In genomic region chr13:27593267-27593666, GRCh38 we compare ENCODE assay signal across 21 cellular contexts. TPM values are rescaled to one million over a fixed set of nuclear protein-coding genes. Genes with fewer than 3 reads are reported as not detected.
DNase-seq lines count a peak whose midpoint lies in the region; ATAC-seq and TF ChIP-seq lines count a peak whose summit lies in the region.
"Had no signal": no experiment of that assay in that cellular context is flagged by ENCODE, and none has a peak within 500 bp of the region (broad histone marks: within the 10 kb centered on the region; RNA-seq: fewer than 3 reads in every experiment).

No MANE protein-coding gene starts in this region.

- POLR2A ChIA-PET in activated CD8-positive, alpha-beta T cell treated with anti-CD3 and anti-CD28 coated beads for 36 hours (lab: Charles Lee) = no interaction called here
- POLR2A ChIA-PET in activated CD8-positive, alpha-beta T cell treated with anti-CD3 and anti-CD28 coated beads, Interleukin-2, amount 10 ng/mL, durations not matched to agents 7 days and 5 days (lab: Charles Lee) = no interaction called here

- no peak overlapping the region for H3K27ac ChIP-seq in testis
- H3K27ac ChIP-seq: BLaER1, breast epithelium, coronary artery, upper lobe of right lung had no signal

- CTCF ChIA-PET in activated CD8-positive, alpha-beta T cell treated with anti-CD3 and anti-CD28 coated beads for 36 hours (lab: Charles Lee) = no interaction called here
- CTCF ChIA-PET in activated CD8-positive, alpha-beta T cell treated with anti-CD3 and anti-CD28 coated beads, Interleukin-2, amount 10 ng/mL, durations not matched to agents 7 days and 5 days (lab: Charles Lee) = no interaction called here

- WGBS in testis, 2 donors = 67 to 68% methylated on average over 3 of the region's 3 CpGs

- no peaks in the 10 kb centered on the region for H3K9me3 ChIP-seq in testis
- H3K9me3 ChIP-seq: breast epithelium, Caco-2, upper lobe of right lung had no signal

- no peak for TF ChIP-seq POLR2A in testis (IDR thresholded peaks at IDR 0.05)

- no peak overlapping the region for H3K4me3 ChIP-seq in testis
- H3K4me3 ChIP-seq: BLaER1, breast epithelium, coronary artery, smooth muscle cell, upper lobe of right lung had no signal

- no peak for TF ChIP-seq CTCF in activated CD8-positive, alpha-beta T cell treated with anti-CD3 and anti-CD28 coated beads for 36 hours (IDR thresholded peaks at IDR 0.05)
- TF ChIP-seq CTCF in testis (IDR thresholded peaks at IDR 0.05) = no peak

- no peaks in the 10 kb centered on the region for H3K36me3 Mint-ChIP-seq in activated CD8-positive, alpha-beta T cell treated with anti-CD3 and anti-CD28 coated beads for 36 hours (ENCODE audit: low read depth)
- H3K36me3 Mint-ChIP-seq in activated CD8-positive, alpha-beta T cell treated with anti-CD3 and anti-CD28 coated beads, Interleukin-2, amount 10 ng/mL, durations not matched to agents 7 days and 5 days (ENCODE audit: low read depth) = no peaks in the 10 kb centered on the region
- H3K36me3 Mint-ChIP-seq in stimulated activated naive B cell treated with anti-CD40 and anti-IgM and Interleukin-4, amounts not matched to agents 10 μg/mL and 1 μg/mL and 100 μg/mL, for 72 hours = peaks cover 0 to 2% of the 10 kb centered on the region in 2 donors

- H3K27me3 Mint-ChIP-seq in activated CD8-positive, alpha-beta T cell treated with anti-CD3 and anti-CD28 coated beads for 36 hours = no peaks in the 10 kb centered on the region
- H3K27me3 Mint-ChIP-seq in activated CD8-positive, alpha-beta T cell treated with anti-CD3 and anti-CD28 coated beads, Interleukin-2, amount 10 ng/mL, durations not matched to agents 7 days and 5 days (ENCODE audit: low read depth) = no peaks in the 10 kb centered on the region
- no peaks in the 10 kb centered on the region for H3K27me3 Mint-ChIP-seq in stimulated activated naive B cell treated with anti-CD40 and anti-IgM and Interleukin-4, amounts not matched to agents 10 μg/mL and 1 μg/mL and 100 μg/mL, for 72 hours

- intact Hi-C loops in activated CD8-positive, alpha-beta T cell treated with anti-CD3 and anti-CD28 coated beads for 36 hours (cut with micrococcal nuclease) = no loop called here
- intact Hi-C loops in testis (cut with DNase I; ENCODE audit: low total_unique reads) = no loop called here

- H3K27ac Mint-ChIP-seq in activated CD8-positive, alpha-beta T cell treated with anti-CD3 and anti-CD28 coated beads for 36 hours = no peak overlapping the region
- H3K27ac Mint-ChIP-seq in activated CD8-positive, alpha-beta T cell treated with anti-CD3 and anti-CD28 coated beads, Interleukin-2, amount 10 ng/mL, durations not matched to agents 7 days and 5 days = no peak overlapping the region
- no peak overlapping the region for H3K27ac Mint-ChIP-seq in stimulated activated naive B cell treated with anti-CD40 and anti-IgM and Interleukin-4, amounts not matched to agents 10 μg/mL and 1 μg/mL and 100 μg/mL, for 72 hours
- H3K27ac Mint-ChIP-seq: activated T-helper 1 cell treated with anti-CD3 and anti-CD28 coated beads, Interleukin-12 subunit alpha, Interleukin-12 subunit beta, Interleukin-2, Interleukin-4 antibody, amounts not matched to agents 30 ng/mL and 10 ng/mL and 1 ng/mL, durations not matched to agents 14 hours and 24 hours and 36 hours had no signal

- no peaks in the 10 kb centered on the region for H3K27me3 ChIP-seq in testis
- H3K27me3 ChIP-seq: BLaER1, breast epithelium, upper lobe of right lung had no signal

- no peak overlapping the region for H3K4me3 Mint-ChIP-seq in activated CD8-positive, alpha-beta T cell treated with anti-CD3 and anti-CD28 coated beads for 36 hours
- no peak overlapping the region for H3K4me3 Mint-ChIP-seq in activated CD8-positive, alpha-beta T cell treated with anti-CD3 and anti-CD28 coated beads, Interleukin-2, amount 10 ng/mL, durations not matched to agents 7 days and 5 days
- H3K4me3 Mint-ChIP-seq in stimulated activated naive B cell treated with anti-CD40 and anti-IgM and Interleukin-4, amounts not matched to agents 10 μg/mL and 1 μg/mL and 100 μg/mL, for 72 hours = no peak overlapping the region
- H3K4me3 Mint-ChIP-seq: activated T-helper 1 cell treated with anti-CD3 and anti-CD28 coated beads, Interleukin-12 subunit alpha, Interleukin-12 subunit beta, Interleukin-2, Interleukin-4 antibody, amounts not matched to agents 30 ng/mL and 10 ng/mL and 1 ng/mL, durations not matched to agents 14 hours and 24 hours and 36 hours had no signal

- H3K36me3 ChIP-seq in testis (ENCODE audit: low read depth, missing control alignments) = no peaks in the 10 kb centered on the region
- H3K36me3 ChIP-seq: BLaER1, breast epithelium, upper lobe of right lung had no signal

- H3K9me3 Mint-ChIP-seq in activated CD8-positive, alpha-beta T cell treated with anti-CD3 and anti-CD28 coated beads for 36 hours = peaks cover 2% of the 10 kb centered on the region
- peaks cover under 1% of the 10 kb centered on the region for H3K9me3 Mint-ChIP-seq in activated CD8-positive, alpha-beta T cell treated with anti-CD3 and anti-CD28 coated beads, Interleukin-2, amount 10 ng/mL, durations not matched to agents 7 days and 5 days (ENCODE audit: insufficient read depth)
- H3K9me3 Mint-ChIP-seq in stimulated activated naive B cell treated with anti-CD40 and anti-IgM and Interleukin-4, amounts not matched to agents 10 μg/mL and 1 μg/mL and 100 μg/mL, for 72 hours = peaks cover 0 to 2% of the 10 kb centered on the region in 2 donors
- H3K9me3 Mint-ChIP-seq: activated T-helper 1 cell treated with anti-CD3 and anti-CD28 coated beads, Interleukin-12 subunit alpha, Interleukin-12 subunit beta, Interleukin-2, Interleukin-4 antibody, amounts not matched to agents 30 ng/mL and 10 ng/mL and 1 ng/mL, durations not matched to agents 14 hours and 24 hours and 36 hours had no signal

- ATAC-seq in activated CD8-positive, alpha-beta T cell treated with anti-CD3 and anti-CD28 coated beads for 36 hours = peak; percentile 84
- ATAC-seq in activated CD8-positive, alpha-beta T cell treated with anti-CD3 and anti-CD28 coated beads, Interleukin-2, amount 10 ng/mL, durations not matched to agents 7 days and 5 days = no peak
- ATAC-seq in GM19351 (IDR thresholded peaks at IDR 0.05; ENCODE audit: unreplicated experiment) (peak; percentile 57), HG02973 (IDR thresholded peaks at IDR 0.05; ENCODE audit: unreplicated experiment) (peak; percentile 48)
- ATAC-seq in stimulated activated naive B cell treated with anti-CD40 and anti-IgM and Interleukin-4, amounts not matched to agents 10 μg/mL and 1 μg/mL and 100 μg/mL, for 72 hours (replicated peaks) = peak; percentile 51 to 56
- ATAC-seq: upper lobe of right lung had no signal

- no peak for DNase-seq in activated CD8-positive, alpha-beta T cell treated with anti-CD3 and anti-CD28 coated beads for 36 hours
- no peak for DNase-seq in activated CD8-positive, alpha-beta T cell treated with anti-CD3 and anti-CD28 coated beads, Interleukin-2, amount 10 ng/mL, durations not matched to agents 7 days and 5 days
- DNase-seq in stimulated activated naive B cell treated with anti-CD40 and anti-IgM and Interleukin-4, amounts not matched to agents 10 μg/mL and 1 μg/mL and 100 μg/mL, for 72 hours = no peak
- DNase-seq in testis = no peak
- DNase-seq in activated effector memory CD4-positive, alpha-beta T cell treated with anti-CD3 and anti-CD28 coated beads, Interleukin-2, amount 50 U/mL, for 16 hours = no peak
- DNase-seq in 8988T = no peak
- DNase-seq: activated CD8-positive, alpha-beta memory T cell treated with anti-CD3 and anti-CD28 coated beads for 24 hours; Caco-2; GOT3; kidney glomerular epithelial cell; NCI-H146; NCI-H526; stimulated activated CD4-positive, alpha-beta T cell treated with anti-CD3 and anti-CD28 coated beads, Interleukin-2, amount 100 ng/mL, for 48 hours; upper lobe of right lung had no signal

- peaks cover 23% of the 10 kb centered on the region for H3K4me1 ChIP-seq in testis
- H3K4me1 ChIP-seq: breast epithelium had no signal

- H3K4me1 Mint-ChIP-seq in activated CD8-positive, alpha-beta T cell treated with anti-CD3 and anti-CD28 coated beads for 36 hours (ENCODE audit: low read depth) = no peaks in the 10 kb centered on the region
- no peaks in the 10 kb centered on the region for H3K4me1 Mint-ChIP-seq in activated CD8-positive, alpha-beta T cell treated with anti-CD3 and anti-CD28 coated beads, Interleukin-2, amount 10 ng/mL, durations not matched to agents 7 days and 5 days (ENCODE audit: low read depth)
- no peaks in the 10 kb centered on the region for H3K4me1 Mint-ChIP-seq in stimulated activated naive B cell treated with anti-CD40 and anti-IgM and Interleukin-4, amounts not matched to agents 10 μg/mL and 1 μg/mL and 100 μg/mL, for 72 hours

RNA-seq across cellular contexts. Expression of gene LNX2, which starts 27.1 kb away (rescaled TPM):
- 1 to 10 TPM; 4.5 to 4.6 TPM for total RNA-seq in activated CD8-positive, alpha-beta T cell treated with anti-CD3 and anti-CD28 coated beads for 36 hours
- total RNA-seq in activated CD8-positive, alpha-beta T cell treated with anti-CD3 and anti-CD28 coated beads, Interleukin-2, amount 10 ng/mL, durations not matched to agents 7 days and 5 days = 1 to 10 TPM; 7.1 to 7.6 TPM
- 10 to 100 TPM; 34.6 to 39.6 TPM for total RNA-seq in testis
- 22.5 TPM for polyA plus RNA-seq in testis (ENCODE audit: insufficient read depth, low read depth, low replicate concordance)

RNA-seq across cellular contexts. Expression of gene POLR1D, which starts 28.4 kb away (rescaled TPM):
- 100 to 1,000 TPM; 191 to 198 TPM for total RNA-seq in activated CD8-positive, alpha-beta T cell treated with anti-CD3 and anti-CD28 coated beads for 36 hours
- 100 to 1,000 TPM; 140 to 142 TPM for total RNA-seq in activated CD8-positive, alpha-beta T cell treated with anti-CD3 and anti-CD28 coated beads, Interleukin-2, amount 10 ng/mL, durations not matched to agents 7 days and 5 days
- 100 to 1,000 TPM; 126 to 136 TPM for total RNA-seq in testis
- 180 TPM for polyA plus RNA-seq in testis (ENCODE audit: insufficient read depth, low read depth, low replicate concordance)

Comparison
In these comparisons a context has a peak if more than half of its experiments do, and no peak if none do; other contexts are left out.
1. RNA of gene LNX2, which starts 27.1 kb away (total RNA-seq): 34.6 to 39.6 TPM in testis; 7.1 to 7.6 TPM in activated CD8-positive, alpha-beta T cell treated with anti-CD3 and anti-CD28 coated beads, Interleukin-2, amount 10 ng/mL, durations not matched to agents 7 days and 5 days and 4.5 to 4.6 TPM in activated CD8-positive, alpha-beta T cell treated with anti-CD3 and anti-CD28 coated beads for 36 hours; every median in the first group is over 4 times any median in the second.